1 cellular context compared by ENCODE assay signal in the genomic region with DNA sequence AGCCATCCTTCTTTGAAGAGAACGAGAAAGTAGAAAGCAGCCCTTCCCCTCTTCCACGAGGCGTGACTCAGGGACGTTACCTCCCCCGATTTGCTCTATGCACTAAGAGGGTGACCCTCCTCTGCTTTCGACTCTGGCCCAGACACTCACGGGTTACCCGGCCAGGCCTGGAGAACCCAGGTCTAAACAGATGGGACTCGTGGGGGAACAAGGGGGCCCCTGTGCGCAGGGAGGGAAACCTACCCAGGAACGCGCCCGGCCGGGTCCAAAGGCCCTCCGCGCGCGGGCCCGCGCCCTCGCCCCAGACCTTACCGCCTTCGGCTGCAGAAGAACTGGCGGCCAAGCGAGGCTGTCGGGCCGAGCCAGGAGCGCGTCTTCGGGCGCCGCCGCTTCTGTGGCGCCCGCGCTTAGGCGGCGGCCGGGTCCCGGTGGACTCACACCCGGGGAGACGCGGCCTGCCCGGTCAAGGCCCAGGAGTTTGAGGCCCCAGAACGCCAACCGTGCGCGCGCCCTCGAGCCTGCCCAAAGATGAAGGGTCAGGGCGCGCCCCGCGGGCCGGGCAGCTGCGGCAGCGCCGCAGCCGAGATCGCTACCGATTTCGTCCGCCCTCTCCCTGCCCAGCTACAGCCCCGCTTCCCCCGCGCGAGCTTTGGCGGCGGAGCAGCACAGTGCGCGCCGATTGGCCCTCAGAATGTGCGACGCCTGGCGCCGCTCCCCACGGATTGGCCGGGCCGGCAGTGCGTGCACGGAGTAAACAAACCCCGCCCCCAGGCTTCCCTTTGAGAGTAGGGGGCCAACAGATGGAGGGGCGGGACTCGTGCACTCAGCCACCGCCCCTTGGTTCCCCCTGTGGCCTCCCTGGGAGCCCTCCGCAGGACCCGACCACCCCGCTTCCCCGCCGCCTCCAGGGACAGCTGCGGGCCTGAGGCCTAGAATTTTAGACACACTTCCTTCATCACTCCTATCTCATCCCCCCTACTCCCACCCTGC.
TF ChIP-seq lines count a peak whose summit lies in the region.

A gene with protein sequence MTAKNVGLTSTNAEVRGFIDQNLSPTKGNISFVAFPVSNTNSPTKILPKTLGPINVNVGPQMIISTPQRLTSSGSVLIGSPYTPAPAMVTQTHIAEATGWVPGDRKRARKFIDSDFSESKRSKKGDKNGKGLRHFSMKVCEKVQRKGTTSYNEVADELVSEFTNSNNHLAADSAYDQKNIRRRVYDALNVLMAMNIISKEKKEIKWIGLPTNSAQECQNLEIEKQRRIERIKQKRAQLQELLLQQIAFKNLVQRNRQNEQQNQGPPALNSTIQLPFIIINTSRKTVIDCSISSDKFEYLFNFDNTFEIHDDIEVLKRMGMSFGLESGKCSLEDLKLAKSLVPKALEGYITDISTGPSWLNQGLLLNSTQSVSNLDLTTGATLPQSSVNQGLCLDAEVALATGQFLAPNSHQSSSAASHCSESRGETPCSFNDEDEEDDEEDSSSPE (minus strand): TSS at position 674 of the 990 bp plus-strand sequence. CDS start 47,795 bp downstream, outside the sequence.

TF ChIP-seq in HepG2, 621 proteins besides CTCF, POLR2A, EP300 and RAD21 (continued from another document and continues in another):
- TF ChIP-seq, protein P1, sequence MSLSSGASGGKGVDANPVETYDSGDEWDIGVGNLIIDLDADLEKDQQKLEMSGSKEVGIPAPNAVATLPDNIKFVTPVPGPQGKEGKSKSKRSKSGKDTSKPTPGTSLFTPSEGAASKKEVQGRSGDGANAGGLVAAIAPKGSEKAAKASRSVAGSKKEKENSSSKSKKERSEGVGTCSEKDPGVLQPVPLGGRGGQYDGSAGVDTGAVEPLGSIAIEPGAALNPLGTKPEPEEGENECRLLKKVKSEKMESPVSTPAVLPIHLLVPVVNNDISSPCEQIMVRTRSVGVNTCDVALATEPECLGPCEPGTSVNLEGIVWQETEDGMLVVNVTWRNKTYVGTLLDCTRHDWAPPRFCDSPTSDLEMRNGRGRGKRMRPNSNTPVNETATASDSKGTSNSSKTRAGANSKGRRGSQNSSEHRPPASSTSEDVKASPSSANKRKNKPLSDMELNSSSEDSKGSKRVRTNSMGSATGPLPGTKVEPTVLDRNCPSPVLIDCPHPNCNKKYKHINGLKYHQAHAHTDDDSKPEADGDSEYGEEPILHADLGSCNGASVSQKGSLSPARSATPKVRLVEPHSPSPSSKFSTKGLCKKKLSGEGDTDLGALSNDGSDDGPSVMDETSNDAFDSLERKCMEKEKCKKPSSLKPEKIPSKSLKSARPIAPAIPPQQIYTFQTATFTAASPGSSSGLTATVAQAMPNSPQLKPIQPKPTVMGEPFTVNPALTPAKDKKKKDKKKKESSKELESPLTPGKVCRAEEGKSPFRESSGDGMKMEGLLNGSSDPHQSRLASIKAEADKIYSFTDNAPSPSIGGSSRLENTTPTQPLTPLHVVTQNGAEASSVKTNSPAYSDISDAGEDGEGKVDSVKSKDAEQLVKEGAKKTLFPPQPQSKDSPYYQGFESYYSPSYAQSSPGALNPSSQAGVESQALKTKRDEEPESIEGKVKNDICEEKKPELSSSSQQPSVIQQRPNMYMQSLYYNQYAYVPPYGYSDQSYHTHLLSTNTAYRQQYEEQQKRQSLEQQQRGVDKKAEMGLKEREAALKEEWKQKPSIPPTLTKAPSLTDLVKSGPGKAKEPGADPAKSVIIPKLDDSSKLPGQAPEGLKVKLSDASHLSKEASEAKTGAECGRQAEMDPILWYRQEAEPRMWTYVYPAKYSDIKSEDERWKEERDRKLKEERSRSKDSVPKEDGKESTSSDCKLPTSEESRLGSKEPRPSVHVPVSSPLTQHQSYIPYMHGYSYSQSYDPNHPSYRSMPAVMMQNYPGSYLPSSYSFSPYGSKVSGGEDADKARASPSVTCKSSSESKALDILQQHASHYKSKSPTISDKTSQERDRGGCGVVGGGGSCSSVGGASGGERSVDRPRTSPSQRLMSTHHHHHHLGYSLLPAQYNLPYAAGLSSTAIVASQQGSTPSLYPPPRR (CRISPR knock-in tag; IDR thresholded peaks at IDR 0.05; ENCODE audit: borderline replicate concordance) = peak; percentile 58
- TF ChIP-seq, protein P2, sequence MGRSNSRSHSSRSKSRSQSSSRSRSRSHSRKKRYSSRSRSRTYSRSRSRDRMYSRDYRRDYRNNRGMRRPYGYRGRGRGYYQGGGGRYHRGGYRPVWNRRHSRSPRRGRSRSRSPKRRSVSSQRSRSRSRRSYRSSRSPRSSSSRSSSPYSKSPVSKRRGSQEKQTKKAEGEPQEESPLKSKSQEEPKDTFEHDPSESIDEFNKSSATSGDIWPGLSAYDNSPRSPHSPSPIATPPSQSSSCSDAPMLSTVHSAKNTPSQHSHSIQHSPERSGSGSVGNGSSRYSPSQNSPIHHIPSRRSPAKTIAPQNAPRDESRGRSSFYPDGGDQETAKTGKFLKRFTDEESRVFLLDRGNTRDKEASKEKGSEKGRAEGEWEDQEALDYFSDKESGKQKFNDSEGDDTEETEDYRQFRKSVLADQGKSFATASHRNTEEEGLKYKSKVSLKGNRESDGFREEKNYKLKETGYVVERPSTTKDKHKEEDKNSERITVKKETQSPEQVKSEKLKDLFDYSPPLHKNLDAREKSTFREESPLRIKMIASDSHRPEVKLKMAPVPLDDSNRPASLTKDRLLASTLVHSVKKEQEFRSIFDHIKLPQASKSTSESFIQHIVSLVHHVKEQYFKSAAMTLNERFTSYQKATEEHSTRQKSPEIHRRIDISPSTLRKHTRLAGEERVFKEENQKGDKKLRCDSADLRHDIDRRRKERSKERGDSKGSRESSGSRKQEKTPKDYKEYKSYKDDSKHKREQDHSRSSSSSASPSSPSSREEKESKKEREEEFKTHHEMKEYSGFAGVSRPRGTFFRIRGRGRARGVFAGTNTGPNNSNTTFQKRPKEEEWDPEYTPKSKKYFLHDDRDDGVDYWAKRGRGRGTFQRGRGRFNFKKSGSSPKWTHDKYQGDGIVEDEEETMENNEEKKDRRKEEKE (IDR thresholded peaks at IDR 0.05) = no peak
- TF ChIP-seq PHF20 (CRISPR knock-in tag; IDR thresholded peaks at IDR 0.05) (peak; percentile 57; the same call in 1 of the 2 replicates), ZNF292 (CRISPR knock-in tag; IDR thresholded peaks at IDR 0.05; ENCODE audit: borderline replicate concordance, low read depth) (no peak), PRPF4 (IDR thresholded peaks at IDR 0.05; ENCODE audit: low read depth, low read length, poor library complexity, severe bottlenecking) (no peak), CHD4 (IDR thresholded peaks at IDR 0.05; ENCODE audit: borderline replicate concordance, low read length) (0 out of 2 replicates have a peak, but pooled peaks have one; percentile 21), KLF12 (CRISPR knock-in tag; IDR thresholded peaks at IDR 0.05; ENCODE audit: borderline replicate concordance) (no peak), ZNF792 (CRISPR knock-in tag; IDR thresholded peaks at IDR 0.05) (0 out of 2 replicates have a peak, but pooled peaks have one; percentile 73), ELF3 (CRISPR knock-in tag; IDR thresholded peaks at IDR 0.05) (peak; percentile 8; the same call in 1 of the 2 replicates), HOXA9 (CRISPR knock-in tag; IDR thresholded peaks at IDR 0.05; ENCODE audit: borderline replicate concordance) (0 out of 2 replicates have a peak, but pooled peaks have one; percentile 62), ARHGAP35 (CRISPR knock-in tag; IDR thresholded peaks at IDR 0.05; ENCODE audit: borderline replicate concordance) (0 out of 2 replicates have a peak, but pooled peaks have one; percentile 28), SAFB2 (CRISPR knock-in tag; IDR thresholded peaks at IDR 0.05; ENCODE audit: borderline replicate concordance, low read depth) (no peak), ZNF101 (CRISPR knock-in tag; IDR thresholded peaks at IDR 0.05; ENCODE audit: borderline replicate concordance, low read depth) (0 out of 2 replicates have a peak, but pooled peaks have one; percentile 36), MED1 (CRISPR knock-in tag; IDR thresholded peaks at IDR 0.05) (peak; percentile 2; the same call in 1 of the 2 replicates), TARDBP (CRISPR knock-in tag; IDR thresholded peaks at IDR 0.05) (0 out of 2 replicates have a peak, but pooled peaks have one; percentile 17), RFXAP (CRISPR knock-in tag; IDR thresholded peaks at IDR 0.05; ENCODE audit: borderline replicate concordance) (peak; percentile 98), ZNF441 (CRISPR knock-in tag; IDR thresholded peaks at IDR 0.05; ENCODE audit: borderline replicate concordance) (0 out of 2 replicates have a peak, but pooled peaks have one; percentile 62), TAF1 (CRISPR knock-in tag; IDR thresholded peaks at IDR 0.05) (peak; percentile 84)
- TF ChIP-seq, protein P3, sequence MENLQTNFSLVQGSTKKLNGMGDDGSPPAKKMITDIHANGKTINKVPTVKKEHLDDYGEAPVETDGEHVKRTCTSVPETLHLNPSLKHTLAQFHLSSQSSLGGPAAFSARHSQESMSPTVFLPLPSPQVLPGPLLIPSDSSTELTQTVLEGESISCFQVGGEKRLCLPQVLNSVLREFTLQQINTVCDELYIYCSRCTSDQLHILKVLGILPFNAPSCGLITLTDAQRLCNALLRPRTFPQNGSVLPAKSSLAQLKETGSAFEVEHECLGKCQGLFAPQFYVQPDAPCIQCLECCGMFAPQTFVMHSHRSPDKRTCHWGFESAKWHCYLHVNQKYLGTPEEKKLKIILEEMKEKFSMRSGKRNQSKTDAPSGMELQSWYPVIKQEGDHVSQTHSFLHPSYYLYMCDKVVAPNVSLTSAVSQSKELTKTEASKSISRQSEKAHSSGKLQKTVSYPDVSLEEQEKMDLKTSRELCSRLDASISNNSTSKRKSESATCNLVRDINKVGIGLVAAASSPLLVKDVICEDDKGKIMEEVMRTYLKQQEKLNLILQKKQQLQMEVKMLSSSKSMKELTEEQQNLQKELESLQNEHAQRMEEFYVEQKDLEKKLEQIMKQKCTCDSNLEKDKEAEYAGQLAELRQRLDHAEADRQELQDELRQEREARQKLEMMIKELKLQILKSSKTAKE (CRISPR knock-in tag; IDR thresholded peaks at IDR 0.05; ENCODE audit: borderline replicate concordance) = no peak
- TF ChIP-seq, protein P4, sequence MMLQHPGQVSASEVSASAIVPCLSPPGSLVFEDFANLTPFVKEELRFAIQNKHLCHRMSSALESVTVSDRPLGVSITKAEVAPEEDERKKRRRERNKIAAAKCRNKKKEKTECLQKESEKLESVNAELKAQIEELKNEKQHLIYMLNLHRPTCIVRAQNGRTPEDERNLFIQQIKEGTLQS (CRISPR knock-in tag; IDR thresholded peaks at IDR 0.05) = peak; percentile 47; the same call in 1 of the 2 replicates
- TF ChIP-seq, protein P5, sequence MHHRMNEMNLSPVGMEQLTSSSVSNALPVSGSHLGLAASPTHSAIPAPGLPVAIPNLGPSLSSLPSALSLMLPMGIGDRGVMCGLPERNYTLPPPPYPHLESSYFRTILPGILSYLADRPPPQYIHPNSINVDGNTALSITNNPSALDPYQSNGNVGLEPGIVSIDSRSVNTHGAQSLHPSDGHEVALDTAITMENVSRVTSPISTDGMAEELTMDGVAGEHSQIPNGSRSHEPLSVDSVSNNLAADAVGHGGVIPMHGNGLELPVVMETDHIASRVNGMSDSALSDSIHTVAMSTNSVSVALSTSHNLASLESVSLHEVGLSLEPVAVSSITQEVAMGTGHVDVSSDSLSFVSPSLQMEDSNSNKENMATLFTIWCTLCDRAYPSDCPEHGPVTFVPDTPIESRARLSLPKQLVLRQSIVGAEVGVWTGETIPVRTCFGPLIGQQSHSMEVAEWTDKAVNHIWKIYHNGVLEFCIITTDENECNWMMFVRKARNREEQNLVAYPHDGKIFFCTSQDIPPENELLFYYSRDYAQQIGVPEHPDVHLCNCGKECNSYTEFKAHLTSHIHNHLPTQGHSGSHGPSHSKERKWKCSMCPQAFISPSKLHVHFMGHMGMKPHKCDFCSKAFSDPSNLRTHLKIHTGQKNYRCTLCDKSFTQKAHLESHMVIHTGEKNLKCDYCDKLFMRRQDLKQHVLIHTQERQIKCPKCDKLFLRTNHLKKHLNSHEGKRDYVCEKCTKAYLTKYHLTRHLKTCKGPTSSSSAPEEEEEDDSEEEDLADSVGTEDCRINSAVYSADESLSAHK (CRISPR knock-in tag; IDR thresholded peaks at IDR 0.05; ENCODE audit: borderline replicate concordance) = no peak
- TF ChIP-seq, protein P6, sequence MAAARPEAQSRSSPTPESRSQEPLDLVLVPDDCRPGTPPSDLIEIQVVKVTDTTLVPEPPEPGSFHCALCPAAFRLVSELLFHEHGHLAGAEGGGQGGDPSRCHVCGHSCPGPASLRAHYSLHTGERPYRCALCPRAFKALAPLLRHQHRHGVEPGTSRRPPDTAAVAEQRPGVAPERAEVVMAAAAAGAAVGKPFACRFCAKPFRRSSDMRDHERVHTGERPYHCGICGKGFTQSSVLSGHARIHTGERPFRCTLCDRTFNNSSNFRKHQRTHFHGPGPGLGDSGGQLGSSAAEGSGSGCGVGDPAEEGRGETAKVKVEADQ (CRISPR knock-in tag; IDR thresholded peaks at IDR 0.05; ENCODE audit: borderline replicate concordance) = 0 out of 2 replicates have a peak, but pooled peaks have one; percentile 49
- TF ChIP-seq, protein P7, sequence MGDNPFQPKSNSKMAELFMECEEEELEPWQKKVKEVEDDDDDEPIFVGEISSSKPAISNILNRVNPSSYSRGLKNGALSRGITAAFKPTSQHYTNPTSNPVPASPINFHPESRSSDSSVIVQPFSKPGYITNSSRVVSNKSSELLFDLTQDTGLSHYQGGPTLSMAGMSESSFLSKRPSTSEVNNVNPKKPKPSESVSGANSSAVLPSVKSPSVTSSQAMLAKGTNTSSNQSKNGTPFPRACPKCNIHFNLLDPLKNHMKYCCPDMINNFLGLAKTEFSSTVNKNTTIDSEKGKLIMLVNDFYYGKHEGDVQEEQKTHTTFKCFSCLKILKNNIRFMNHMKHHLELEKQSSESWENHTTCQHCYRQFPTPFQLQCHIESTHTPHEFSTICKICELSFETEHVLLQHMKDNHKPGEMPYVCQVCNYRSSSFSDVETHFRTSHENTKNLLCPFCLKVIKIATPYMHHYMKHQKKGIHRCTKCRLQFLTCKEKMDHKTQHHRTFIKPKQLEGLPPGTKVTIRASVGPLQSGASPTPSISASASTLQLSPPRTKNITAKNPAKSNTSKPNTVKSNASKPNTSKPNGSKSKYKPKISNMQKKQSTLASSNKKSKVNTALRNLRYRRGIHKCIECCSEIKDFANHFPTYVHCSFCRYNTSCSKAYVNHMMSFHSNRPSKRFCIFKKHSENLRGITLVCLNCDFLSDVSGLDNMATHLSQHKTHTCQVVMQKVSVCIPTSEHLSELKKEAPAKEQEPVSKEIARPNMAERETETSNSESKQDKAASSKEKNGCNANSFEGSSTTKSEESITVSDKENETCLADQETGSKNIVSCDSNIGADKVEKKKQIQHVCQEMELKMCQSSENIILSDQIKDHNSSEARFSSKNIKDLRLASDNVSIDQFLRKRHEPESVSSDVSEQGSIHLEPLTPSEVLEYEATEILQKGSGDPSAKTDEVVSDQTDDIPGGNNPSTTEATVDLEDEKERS (CRISPR knock-in tag; IDR thresholded peaks at IDR 0.05) = no peak
- TF ChIP-seq, protein P8, sequence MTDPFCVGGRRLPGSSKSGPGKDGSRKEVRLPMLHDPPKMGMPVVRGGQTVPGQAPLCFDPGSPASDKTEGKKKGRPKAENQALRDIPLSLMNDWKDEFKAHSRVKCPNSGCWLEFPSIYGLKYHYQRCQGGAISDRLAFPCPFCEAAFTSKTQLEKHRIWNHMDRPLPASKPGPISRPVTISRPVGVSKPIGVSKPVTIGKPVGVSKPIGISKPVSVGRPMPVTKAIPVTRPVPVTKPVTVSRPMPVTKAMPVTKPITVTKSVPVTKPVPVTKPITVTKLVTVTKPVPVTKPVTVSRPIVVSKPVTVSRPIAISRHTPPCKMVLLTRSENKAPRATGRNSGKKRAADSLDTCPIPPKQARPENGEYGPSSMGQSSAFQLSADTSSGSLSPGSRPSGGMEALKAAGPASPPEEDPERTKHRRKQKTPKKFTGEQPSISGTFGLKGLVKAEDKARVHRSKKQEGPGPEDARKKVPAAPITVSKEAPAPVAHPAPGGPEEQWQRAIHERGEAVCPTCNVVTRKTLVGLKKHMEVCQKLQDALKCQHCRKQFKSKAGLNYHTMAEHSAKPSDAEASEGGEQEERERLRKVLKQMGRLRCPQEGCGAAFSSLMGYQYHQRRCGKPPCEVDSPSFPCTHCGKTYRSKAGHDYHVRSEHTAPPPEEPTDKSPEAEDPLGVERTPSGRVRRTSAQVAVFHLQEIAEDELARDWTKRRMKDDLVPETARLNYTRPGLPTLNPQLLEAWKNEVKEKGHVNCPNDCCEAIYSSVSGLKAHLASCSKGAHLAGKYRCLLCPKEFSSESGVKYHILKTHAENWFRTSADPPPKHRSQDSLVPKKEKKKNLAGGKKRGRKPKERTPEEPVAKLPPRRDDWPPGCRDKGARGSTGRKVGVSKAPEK (CRISPR knock-in tag; IDR thresholded peaks at IDR 0.05; ENCODE audit: borderline replicate concordance) = no peak
